In genomic region chr1:18907021-18907913, GRCh38 we compare ENCODE assay signal across 1 cellular context.
TF ChIP-seq lines count a peak whose summit lies in the region.

No MANE protein-coding gene starts in this region.

TF ChIP-seq in K562, 482 proteins besides CTCF, POLR2A, EP300 and RAD21 (continued from another document):
- TF ChIP-seq MAFK (IDR thresholded peaks at IDR 0.05; ENCODE audit: low read length) (no peak), PKNOX1 (IDR thresholded peaks at IDR 0.05) (no peak), EGR1 (conservative IDR thresholded peaks at IDR 0.05) (peak; percentile 92), CCNT2 (IDR thresholded peaks at IDR 0.05; ENCODE audit: borderline replicate concordance, extremely low read depth, insufficient read length, low read depth, low read length) (no peak), ZNF655 (CRISPR knock-in tag; IDR thresholded peaks at IDR 0.05) (no peak), TRIM28 (IDR thresholded peaks at IDR 0.05) (no peak), RFX7 (CRISPR knock-in tag; IDR thresholded peaks at IDR 0.05) (no peak), ZNF696 (CRISPR knock-in tag; conservative IDR thresholded peaks at IDR 0.05) (no peak), SREBF1 (IDR thresholded peaks at IDR 0.05; ENCODE audit: borderline replicate concordance, low read depth, low read length) (no peak), NCOA6 (IDR thresholded peaks at IDR 0.05) (no peak), MBD2 (IDR thresholded peaks at IDR 0.05; ENCODE audit: borderline replicate concordance, low read depth) (no peak), TEAD1 (CRISPR knock-in tag; IDR thresholded peaks at IDR 0.05) (0 out of 4 replicates have a peak, but pooled peaks of 1 of the 2 experiments have one; percentile 23), ARHGAP35 (IDR thresholded peaks at IDR 0.05; ENCODE audit: partially characterized antibody) (no peak), DNMT1 (IDR thresholded peaks at IDR 0.05) (no peak), MYC (IDR thresholded peaks at IDR 0.05; ENCODE audit: low read depth, low read length) (peak; percentile 7; the same call in 1 of the 2 replicates), MYC (CRISPR knock-in tag; IDR thresholded peaks at IDR 0.05; ENCODE audit: borderline replicate concordance, low read depth) (no peak), THAP12 (CRISPR knock-in tag; IDR thresholded peaks at IDR 0.05) (no peak), NELFE (IDR thresholded peaks at IDR 0.05; ENCODE audit: insufficient read depth, insufficient read length) (no peak), THRA (IDR thresholded peaks at IDR 0.05) (no peak), ELF2 (CRISPR knock-in tag; IDR thresholded peaks at IDR 0.05) (peak; percentile 59; the same call in 1 of the 2 replicates), ESRRA (IDR thresholded peaks at IDR 0.05; ENCODE audit: borderline replicate concordance, low read depth) (peak; percentile 15; the same call in 1 of the 2 replicates), NKRF (IDR thresholded peaks at IDR 0.05; ENCODE audit: borderline replicate concordance) (no peak), MEIS2 (IDR thresholded peaks at IDR 0.05; ENCODE audit: partially characterized antibody) (no peak), GATAD2B (IDR thresholded peaks at IDR 0.05; ENCODE audit: borderline replicate concordance) (no peak), MCM5 (IDR thresholded peaks at IDR 0.05; ENCODE audit: low read depth) (no peak), ARNT (IDR thresholded peaks at IDR 0.05) (peak in 1 of 2 experiments; percentile 72; a peak in 1 of 4 replicates), ARID3A (IDR thresholded peaks at IDR 0.05; ENCODE audit: borderline replicate concordance, low read depth, low read length) (peak; percentile 46; the same call in 1 of the 2 replicates), ZNF282 (CRISPR knock-in tag; IDR thresholded peaks at IDR 0.05) (no peak), HLTF (IDR thresholded peaks at IDR 0.05) (no peak), XRCC5 (IDR thresholded peaks at IDR 0.05; ENCODE audit: low read depth, low read length) (0 out of 2 replicates have a peak, but pooled peaks have one; percentile 69), DPF2 (IDR thresholded peaks at IDR 0.05) (peak; percentile 58), BRF1 (IDR thresholded peaks at IDR 0.05; ENCODE audit: borderline replicate concordance, extremely low read depth, insufficient read length) (no peak), KLF1 (tag; IDR thresholded peaks at IDR 0.05) (0 out of 2 replicates have a peak, but pooled peaks have one; percentile 44), ZNF232 (CRISPR knock-in tag; IDR thresholded peaks at IDR 0.05) (no peak), E2F8 (IDR thresholded peaks at IDR 0.05; ENCODE audit: low read depth, partially characterized antibody) (no peak), NR0B1 (IDR thresholded peaks at IDR 0.05; ENCODE audit: partially characterized antibody) (no peak), ZNF395 (CRISPR knock-in tag; IDR thresholded peaks at IDR 0.05) (peak; percentile 84), POLR3G (IDR thresholded peaks at IDR 0.05; ENCODE audit: extremely low read depth, insufficient read length, insufficient replicate concordance) (no peak), ZNF398 (CRISPR knock-in tag; IDR thresholded peaks at IDR 0.05) (no peak), ZNF445 (CRISPR knock-in tag; IDR thresholded peaks at IDR 0.05; ENCODE audit: low read depth) (no peak)
TF ChIP-seq in K562: peak in this region for 88.
